11 cellular contexts compared by ENCODE assay signal in genomic region chr2:95297088-95297487, GRCh38. TPM values are rescaled to one million over a fixed set of nuclear protein-coding genes. Genes with fewer than 3 reads are reported as not detected.
DNase-seq lines count a peak whose midpoint lies in the region; ATAC-seq and TF ChIP-seq lines count a peak whose summit lies in the region.
"Had no signal": no experiment of that assay in that cellular context is flagged by ENCODE, and none has a peak within 500 bp of the region (broad histone marks: within the 10 kb centered on the region; RNA-seq: fewer than 3 reads in every experiment).

KCNIP3 (plus strand) TSS chr2:95297347; CDS start chr2:95297439, 92 bp downstream.

- H3K27me3 Mint-ChIP-seq in activated CD8-positive, alpha-beta T cell treated with anti-CD3 and anti-CD28 coated beads, Interleukin-2, amount 10 ng/mL, durations not matched to agents 7 days and 5 days (ENCODE audit: low read depth), result peaks cover 2% of the 10 kb centered on the region
- H3K27me3 Mint-ChIP-seq in activated CD8-positive, alpha-beta T cell treated with anti-CD3 and anti-CD28 coated beads for 36 hours, result no peaks in the 10 kb centered on the region
- H3K27me3 Mint-ChIP-seq in CD8-positive, alpha-beta T cell (ENCODE audit: low read depth), result peaks cover 2% of the 10 kb centered on the region

- intact Hi-C loops in activated CD8-positive, alpha-beta T cell treated with anti-CD3 and anti-CD28 coated beads for 36 hours (cut with micrococcal nuclease), result no loop called here
- intact Hi-C loops in testis (cut with DNase I; ENCODE audit: low total_unique reads), result no loop called here
- intact Hi-C loops in CD8-positive, alpha-beta T cell (cut with DNase I, micrococcal nuclease), result no loop called here

- H3K4me1 Mint-ChIP-seq in activated CD8-positive, alpha-beta T cell treated with anti-CD3 and anti-CD28 coated beads, Interleukin-2, amount 10 ng/mL, durations not matched to agents 7 days and 5 days (ENCODE audit: low read depth), result no peaks in the 10 kb centered on the region
- no peaks in the 10 kb centered on the region for H3K4me1 Mint-ChIP-seq in activated CD8-positive, alpha-beta T cell treated with anti-CD3 and anti-CD28 coated beads for 36 hours (ENCODE audit: low read depth)
- no peaks in the 10 kb centered on the region for H3K4me1 Mint-ChIP-seq in CD8-positive, alpha-beta T cell (ENCODE audit: low read depth)

- ATAC-seq in activated CD8-positive, alpha-beta T cell treated with anti-CD3 and anti-CD28 coated beads, Interleukin-2, amount 10 ng/mL, durations not matched to agents 7 days and 5 days, result no peak
- no peak for ATAC-seq in activated CD8-positive, alpha-beta T cell treated with anti-CD3 and anti-CD28 coated beads for 36 hours
- ATAC-seq in CD8-positive, alpha-beta T cell, result no peak
- no peak for ATAC-seq in GM19452 (IDR thresholded peaks at IDR 0.05; ENCODE audit: unreplicated experiment)

- H3K27ac Mint-ChIP-seq in activated CD8-positive, alpha-beta T cell treated with anti-CD3 and anti-CD28 coated beads, Interleukin-2, amount 10 ng/mL, durations not matched to agents 7 days and 5 days, result peak within 1 kb of the TSS; percentile 36
- no peak within 1 kb of the TSS for H3K27ac Mint-ChIP-seq in activated CD8-positive, alpha-beta T cell treated with anti-CD3 and anti-CD28 coated beads for 36 hours
- H3K27ac Mint-ChIP-seq in CD8-positive, alpha-beta T cell, result no peak within 1 kb of the TSS

- no peaks in the 10 kb centered on the region for H3K36me3 ChIP-seq in iPS-20b (ENCODE audit: insufficient read depth, low read depth, low read length)
- no peaks in the 10 kb centered on the region for H3K36me3 ChIP-seq in testis (ENCODE audit: low read depth, missing control alignments)
- H3K36me3 ChIP-seq in CD8-positive, alpha-beta T cell (ENCODE audit: insufficient read depth, low read length), result no peaks in the 10 kb centered on the region

- H3K27ac ChIP-seq in iPS-20b (ENCODE audit: low read length) (no peak within 1 kb of the TSS), testis (no peak within 1 kb of the TSS)
- H3K27ac ChIP-seq in CD8-positive, alpha-beta T cell (ENCODE audit: low read depth, low read length), result no peak within 1 kb of the TSS
- H3K27ac ChIP-seq: HL-60 had no signal

- H3K27me3 ChIP-seq in iPS-20b (ENCODE audit: insufficient read depth, low read length) (peaks cover 9% of the 10 kb centered on the region), testis (no peaks in the 10 kb centered on the region)
- no peaks in the 10 kb centered on the region for H3K27me3 ChIP-seq in CD8-positive, alpha-beta T cell (ENCODE audit: insufficient read depth, low read length)

- H3K9me3 Mint-ChIP-seq in activated CD8-positive, alpha-beta T cell treated with anti-CD3 and anti-CD28 coated beads, Interleukin-2, amount 10 ng/mL, durations not matched to agents 7 days and 5 days (ENCODE audit: insufficient read depth), result peaks cover 4% of the 10 kb centered on the region
- peaks cover under 1% of the 10 kb centered on the region for H3K9me3 Mint-ChIP-seq in activated CD8-positive, alpha-beta T cell treated with anti-CD3 and anti-CD28 coated beads for 36 hours
- no peaks in the 10 kb centered on the region for H3K9me3 Mint-ChIP-seq in CD8-positive, alpha-beta T cell

- no peak for TF ChIP-seq CTCF in activated CD8-positive, alpha-beta T cell treated with anti-CD3 and anti-CD28 coated beads for 36 hours (IDR thresholded peaks at IDR 0.05)
- TF ChIP-seq CTCF in testis (IDR thresholded peaks at IDR 0.05), result no peak
- TF ChIP-seq CTCF in CD8-positive, alpha-beta T cell (IDR thresholded peaks at IDR 0.05), result no peak

- no peak within 1 kb of the TSS; the same call in 1 of the 2 replicates for H3K9ac ChIP-seq in iPS-20b (ENCODE audit: low read depth, low read length)

- H3K4me3 ChIP-seq in iPS-20b (ENCODE audit: low read length) (peak within 1 kb of the TSS; percentile 54; the same call in 1 of the 2 replicates), testis (no peak within 1 kb of the TSS)
- H3K4me3 ChIP-seq in CD8-positive, alpha-beta T cell (ENCODE audit: low read depth, low read length), result no peak within 1 kb of the TSS

- 17 to 35% methylated on average over 11 of the region's 11 CpGs for WGBS in testis, 2 donors

- H3K4me3 Mint-ChIP-seq in activated CD8-positive, alpha-beta T cell treated with anti-CD3 and anti-CD28 coated beads, Interleukin-2, amount 10 ng/mL, durations not matched to agents 7 days and 5 days, result no peak within 1 kb of the TSS
- H3K4me3 Mint-ChIP-seq in activated CD8-positive, alpha-beta T cell treated with anti-CD3 and anti-CD28 coated beads for 36 hours, result no peak within 1 kb of the TSS
- H3K4me3 Mint-ChIP-seq in CD8-positive, alpha-beta T cell, result no peak within 1 kb of the TSS

- no peaks in the 10 kb centered on the region for H3K36me3 Mint-ChIP-seq in activated CD8-positive, alpha-beta T cell treated with anti-CD3 and anti-CD28 coated beads, Interleukin-2, amount 10 ng/mL, durations not matched to agents 7 days and 5 days (ENCODE audit: low read depth)
- H3K36me3 Mint-ChIP-seq in activated CD8-positive, alpha-beta T cell treated with anti-CD3 and anti-CD28 coated beads for 36 hours (ENCODE audit: low read depth), result no peaks in the 10 kb centered on the region
- no peaks in the 10 kb centered on the region for H3K36me3 Mint-ChIP-seq in CD8-positive, alpha-beta T cell

- POLR2A ChIA-PET in activated CD8-positive, alpha-beta T cell treated with anti-CD3 and anti-CD28 coated beads, Interleukin-2, amount 10 ng/mL, durations not matched to agents 7 days and 5 days (lab: Charles Lee), result no interaction called here
- POLR2A ChIA-PET in activated CD8-positive, alpha-beta T cell treated with anti-CD3 and anti-CD28 coated beads for 36 hours (lab: Charles Lee), result no interaction called here
- POLR2A ChIA-PET in CD8-positive, alpha-beta T cell (lab: Charles Lee), result no interaction called here

- CTCF ChIA-PET in activated CD8-positive, alpha-beta T cell treated with anti-CD3 and anti-CD28 coated beads, Interleukin-2, amount 10 ng/mL, durations not matched to agents 7 days and 5 days (lab: Charles Lee), result no interaction called here
- CTCF ChIA-PET in activated CD8-positive, alpha-beta T cell treated with anti-CD3 and anti-CD28 coated beads for 36 hours (lab: Charles Lee), result no interaction called here
- CTCF ChIA-PET in CD8-positive, alpha-beta T cell (lab: Charles Lee), result no interaction called here

- H3K9me3 ChIP-seq in iPS-20b (ENCODE audit: insufficient read depth, low read depth, low read length), result no peaks in the 10 kb centered on the region
- H3K9me3 ChIP-seq in testis, result no peaks in the 10 kb centered on the region
- H3K9me3 ChIP-seq in CD8-positive, alpha-beta T cell (ENCODE audit: low read length), result no peaks in the 10 kb centered on the region

- TF ChIP-seq POLR2A in testis (IDR thresholded peaks at IDR 0.05), result no peak

- peaks cover 3% of the 10 kb centered on the region; the same call in 1 of the 2 replicates for H3K4me1 ChIP-seq in iPS-20b (ENCODE audit: insufficient read depth, low read length)
- H3K4me1 ChIP-seq in testis, result no peaks in the 10 kb centered on the region
- H3K4me1 ChIP-seq in CD8-positive, alpha-beta T cell (ENCODE audit: insufficient read depth, low read length), result no peaks in the 10 kb centered on the region

- no peak for DNase-seq in activated CD8-positive, alpha-beta T cell treated with anti-CD3 and anti-CD28 coated beads, Interleukin-2, amount 10 ng/mL, durations not matched to agents 7 days and 5 days
- DNase-seq in activated CD8-positive, alpha-beta T cell treated with anti-CD3 and anti-CD28 coated beads for 36 hours, result no peak
- DNase-seq in SHP77 (lab: John Stamatoyannopoulos, UW), result peak; percentile 68 to 78
- no peak for DNase-seq in testis
- DNase-seq in CD8-positive, alpha-beta T cell, result no peak
- DNase-seq in RPMI8226, result no peak
- DNase-seq: amniotic stem cell had no signal

RNA-seq across cellular contexts. Expression of gene KCNIP3, which starts in this region (rescaled TPM):
- not detected for total RNA-seq in activated CD8-positive, alpha-beta T cell treated with anti-CD3 and anti-CD28 coated beads, Interleukin-2, amount 10 ng/mL, durations not matched to agents 7 days and 5 days
- not detected for total RNA-seq in activated CD8-positive, alpha-beta T cell treated with anti-CD3 and anti-CD28 coated beads for 36 hours
- 10 to 100 TPM; 43.4 to 69.1 TPM for total RNA-seq in testis
- polyA plus RNA-seq in testis (ENCODE audit: insufficient read depth, low read depth, low replicate concordance), result 23.9 TPM
- total RNA-seq in CD8-positive, alpha-beta T cell, result not detected
- total RNA-seq: T-helper 1 cell treated with Interleukin-12 subunit alpha and Interleukin-12 subunit beta and Interleukin-4 antibody, amounts not matched to agents 30 ng/mL and 1 ng/mL, for 36 hours had no signal

Comparison
In these comparisons a context has a peak if more than half of its experiments do, and no peak if none do; other contexts are left out.
1. RNA of gene KCNIP3 (total RNA-seq): 43.4 to 69.1 TPM in testis; not detected in CD8-positive, alpha-beta T cell, not detected in activated CD8-positive, alpha-beta T cell treated with anti-CD3 and anti-CD28 coated beads, Interleukin-2, amount 10 ng/mL, durations not matched to agents 7 days and 5 days and not detected in activated CD8-positive, alpha-beta T cell treated with anti-CD3 and anti-CD28 coated beads for 36 hours; every median in the first group is over 10 times any median in the second.
2. DNase-seq: peak in SHP77 (2 of 2); none in activated CD8-positive, alpha-beta T cell treated with anti-CD3 and anti-CD28 coated beads, Interleukin-2, amount 10 ng/mL, durations not matched to agents 7 days and 5 days (single experiment), activated CD8-positive, alpha-beta T cell treated with anti-CD3 and anti-CD28 coated beads for 36 hours (single experiment), testis (single experiment), CD8-positive, alpha-beta T cell (0 of 7) and RPMI8226 (single experiment).